ENCODE assay signal across 34 cellular contexts in the genomic region with DNA sequence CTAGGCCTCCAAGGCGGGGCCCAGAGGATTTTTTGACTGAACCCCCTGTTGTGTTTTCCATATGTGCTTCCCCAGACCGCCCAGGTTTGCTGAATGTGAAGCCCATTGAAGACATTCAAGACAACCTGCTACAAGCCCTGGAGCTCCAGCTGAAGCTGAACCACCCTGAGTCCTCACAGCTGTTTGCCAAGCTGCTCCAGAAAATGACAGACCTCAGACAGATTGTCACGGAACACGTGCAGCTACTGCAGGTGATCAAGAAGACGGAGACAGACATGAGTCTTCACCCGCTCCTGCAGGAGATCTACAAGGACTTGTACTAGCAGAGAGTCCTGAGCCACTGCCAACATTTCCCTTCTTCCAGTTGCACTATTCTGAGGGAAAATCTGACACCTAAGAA.
"Had no signal": no experiment of that assay in that cellular context is flagged by ENCODE, and none has a peak within 500 bp of the region (broad histone marks: within the 10 kb centered on the region; RNA-seq: fewer than 3 reads in every experiment).

No MANE protein-coding gene starts in this region.

- H3K27ac ChIP-seq: adrenal gland, body of pancreas, cardiac muscle cell, colonic mucosa, epithelial cell of prostate, esophagus squamous epithelium, gastroesophageal sphincter had no signal

- H3K4me3 ChIP-seq: adrenal gland, body of pancreas, cardiac muscle cell, colonic mucosa, esophagus squamous epithelium, gastroesophageal sphincter had no signal

- H3K9me3 Mint-ChIP-seq: activated CD4-positive, alpha-beta memory T cell treated with anti-CD3 and anti-CD28 coated beads for 36 hours; activated CD4-positive, alpha-beta T cell treated with anti-CD3 and anti-CD28 coated beads, Interleukin-2, amount 10 ng/mL, durations not matched to agents 24 days and 14 days; activated naive CD4-positive, alpha-beta T cell treated with anti-CD3 and anti-CD28 coated beads for 36 hours; activated naive CD4-positive, alpha-beta T cell treated with anti-CD3 and anti-CD28 coated beads, Interleukin-2, amount 50 U/mL, for 24 hours; activated naive CD8-positive, alpha-beta T cell treated with anti-CD3 and anti-CD28 coated beads for 36 hours; activated naive CD8-positive, alpha-beta T cell treated with anti-CD3 and anti-CD28 coated beads, Interleukin-2, amount 50 U/mL, for 24 hours; activated T-helper 1 cell treated with anti-CD3 and anti-CD28 coated beads, Interleukin-12 subunit alpha, Interleukin-12 subunit beta, Interleukin-2, Interleukin-4 antibody, amounts not matched to agents 30 ng/mL and 10 ng/mL and 1 ng/mL, durations not matched to agents 14 hours and 24 hours and 36 hours; activated T-helper 2 cell treated with anti-CD3 and anti-CD28 coated beads, Interferon-gamma antibody, Interleukin-2, Interleukin-4, amounts not matched to agents 10 μg/mL and 5 μg/mL and 100 μg/mL, durations not matched to agents 14 hours and 24 hours and 36 hours; T-helper 2 cell treated with Interferon-gamma antibody and Interleukin-4, amounts not matched to agents 5 μg/mL and 100 μg/mL, for 36 hours had no signal

- DNase-seq: activated CD4-positive, alpha-beta memory T cell treated with anti-CD3 and anti-CD28 coated beads for 36 hours; activated CD4-positive, alpha-beta T cell treated with anti-CD3 and anti-CD28 coated beads for 36 hours; activated CD4-positive, alpha-beta T cell treated with anti-CD3 and anti-CD28 coated beads, Interleukin-2, amount 10 ng/mL, durations not matched to agents 24 days and 14 days; activated CD4-positive, CD25-positive, alpha-beta regulatory T cell; activated CD4-positive, CD25-positive, alpha-beta regulatory T cell treated with anti-CD3 and anti-CD28 coated beads, Interleukin-2, amount 50 U/mL, for 72 hours; activated CD8-positive, alpha-beta memory T cell treated with anti-CD3 and anti-CD28 coated beads, Interleukin-2, amount 10 ng/mL, durations not matched to agents 7 days and 5 days; activated CD8-positive, alpha-beta memory T cell treated with anti-CD3 and anti-CD28 coated beads, Interleukin-2, amount 50 U/mL, for 4 hours; activated CD8-positive, alpha-beta T cell treated with anti-CD3 and anti-CD28 coated beads, Interleukin-2, amount 10 ng/mL, durations not matched to agents 7 days and 5 days; activated effector memory CD4-positive, alpha-beta T cell treated with anti-CD3 and anti-CD28 coated beads, Interleukin-2, amount 50 U/mL, for 16 hours; activated naive CD4-positive, alpha-beta T cell treated with anti-CD3 and anti-CD28 coated beads for 36 hours; activated naive CD8-positive, alpha-beta T cell treated with anti-CD3 and anti-CD28 coated beads for 36 hours; activated naive CD8-positive, alpha-beta T cell treated with anti-CD3 and anti-CD28 coated beads, Interleukin-2, amount 50 U/mL, for 24 hours; activated T-cell treated with anti-CD3 and anti-CD28 coated beads, Interleukin-2, amount 50 U/mL, for 1 hour; activated T-cell treated with anti-CD3 and anti-CD28 coated beads, Interleukin-2, amount 50 U/mL, for 48 hours; adrenal gland; amygdala; aorta; body of pancreas; central memory CD4-positive, alpha-beta T cell; cerebellar nuclear complex; colonic mucosa; effector CD8-positive, alpha-beta T cell; esophagus squamous epithelium; foreskin melanocyte; T-helper 1 cell; T-helper 17 cell; T1000 had no signal

- H3K4me1 ChIP-seq: adrenal gland, body of pancreas had no signal

- H3K4me1 Mint-ChIP-seq: activated CD4-positive, alpha-beta T cell treated with anti-CD3 and anti-CD28 coated beads, Interleukin-2, amount 10 ng/mL, durations not matched to agents 24 days and 14 days; activated CD8-positive, alpha-beta memory T cell treated with anti-CD3 and anti-CD28 coated beads, Interleukin-2, amount 10 ng/mL, durations not matched to agents 7 days and 5 days; activated naive CD4-positive, alpha-beta T cell treated with anti-CD3 and anti-CD28 coated beads, Interleukin-2, amount 50 U/mL, for 24 hours; activated naive CD8-positive, alpha-beta T cell treated with anti-CD3 and anti-CD28 coated beads for 36 hours; activated naive CD8-positive, alpha-beta T cell treated with anti-CD3 and anti-CD28 coated beads, Interleukin-2, amount 50 U/mL, for 24 hours had no signal

- H3K27me3 Mint-ChIP-seq: activated naive CD4-positive, alpha-beta T cell treated with anti-CD3 and anti-CD28 coated beads, Interleukin-2, amount 50 U/mL, for 24 hours; activated naive CD8-positive, alpha-beta T cell treated with anti-CD3 and anti-CD28 coated beads for 36 hours had no signal

- H3K27me3 ChIP-seq: adrenal gland, body of pancreas, cardiac muscle cell, colonic mucosa, esophagus squamous epithelium had no signal

- H3K36me3 Mint-ChIP-seq: activated CD4-positive, alpha-beta memory T cell treated with anti-CD3 and anti-CD28 coated beads for 36 hours; activated CD8-positive, alpha-beta memory T cell treated with anti-CD3 and anti-CD28 coated beads, Interleukin-2, amount 10 ng/mL, durations not matched to agents 7 days and 5 days; activated naive CD4-positive, alpha-beta T cell treated with anti-CD3 and anti-CD28 coated beads, Interleukin-2, amount 50 U/mL, for 24 hours; activated naive CD8-positive, alpha-beta T cell treated with anti-CD3 and anti-CD28 coated beads for 36 hours had no signal

- H3K36me3 ChIP-seq: adrenal gland, cardiac muscle cell, colonic mucosa, esophagus squamous epithelium, gastroesophageal sphincter had no signal

- H3K4me3 Mint-ChIP-seq: activated CD4-positive, alpha-beta memory T cell treated with anti-CD3 and anti-CD28 coated beads for 36 hours; activated CD4-positive, alpha-beta T cell treated with anti-CD3 and anti-CD28 coated beads for 36 hours; activated CD4-positive, alpha-beta T cell treated with anti-CD3 and anti-CD28 coated beads, Interleukin-2, amount 10 ng/mL, durations not matched to agents 24 days and 14 days; activated CD8-positive, alpha-beta memory T cell treated with anti-CD3 and anti-CD28 coated beads, Interleukin-2, amount 10 ng/mL, durations not matched to agents 7 days and 5 days; activated CD8-positive, alpha-beta T cell treated with anti-CD3 and anti-CD28 coated beads, Interleukin-2, amount 10 ng/mL, durations not matched to agents 7 days and 5 days; activated naive CD4-positive, alpha-beta T cell treated with anti-CD3 and anti-CD28 coated beads for 36 hours; activated naive CD4-positive, alpha-beta T cell treated with anti-CD3 and anti-CD28 coated beads, Interleukin-2, amount 50 U/mL, for 24 hours; activated naive CD8-positive, alpha-beta T cell treated with anti-CD3 and anti-CD28 coated beads for 36 hours; activated naive CD8-positive, alpha-beta T cell treated with anti-CD3 and anti-CD28 coated beads, Interleukin-2, amount 50 U/mL, for 24 hours; activated T-helper 1 cell treated with anti-CD3 and anti-CD28 coated beads, Interleukin-12 subunit alpha, Interleukin-12 subunit beta, Interleukin-2, Interleukin-4 antibody, amounts not matched to agents 30 ng/mL and 10 ng/mL and 1 ng/mL, durations not matched to agents 14 hours and 24 hours and 36 hours; T-helper 17 cell; T-helper 2 cell treated with Interferon-gamma antibody and Interleukin-4, amounts not matched to agents 5 μg/mL and 100 μg/mL, for 36 hours had no signal

- H3K9me3 ChIP-seq: adrenal gland, body of pancreas, colonic mucosa, esophagus squamous epithelium, gastroesophageal sphincter had no signal

- H3K27ac Mint-ChIP-seq: activated CD4-positive, alpha-beta memory T cell treated with anti-CD3 and anti-CD28 coated beads for 36 hours; activated CD4-positive, alpha-beta T cell treated with anti-CD3 and anti-CD28 coated beads for 36 hours; activated CD4-positive, alpha-beta T cell treated with anti-CD3 and anti-CD28 coated beads, Interleukin-2, amount 10 ng/mL, durations not matched to agents 24 days and 14 days; activated CD8-positive, alpha-beta memory T cell treated with anti-CD3 and anti-CD28 coated beads, Interleukin-2, amount 10 ng/mL, durations not matched to agents 7 days and 5 days; activated CD8-positive, alpha-beta T cell treated with anti-CD3 and anti-CD28 coated beads, Interleukin-2, amount 10 ng/mL, durations not matched to agents 7 days and 5 days; activated naive CD4-positive, alpha-beta T cell treated with anti-CD3 and anti-CD28 coated beads for 36 hours; activated naive CD4-positive, alpha-beta T cell treated with anti-CD3 and anti-CD28 coated beads, Interleukin-2, amount 50 U/mL, for 24 hours; activated naive CD8-positive, alpha-beta T cell treated with anti-CD3 and anti-CD28 coated beads for 36 hours; activated naive CD8-positive, alpha-beta T cell treated with anti-CD3 and anti-CD28 coated beads, Interleukin-2, amount 50 U/mL, for 24 hours; activated T-helper 1 cell treated with anti-CD3 and anti-CD28 coated beads, Interleukin-12 subunit alpha, Interleukin-12 subunit beta, Interleukin-2, Interleukin-4 antibody, amounts not matched to agents 30 ng/mL and 10 ng/mL and 1 ng/mL, durations not matched to agents 14 hours and 24 hours and 36 hours; activated T-helper 2 cell treated with anti-CD3 and anti-CD28 coated beads, Interferon-gamma antibody, Interleukin-2, Interleukin-4, amounts not matched to agents 10 μg/mL and 5 μg/mL and 100 μg/mL, durations not matched to agents 14 hours and 24 hours and 36 hours; T-helper 17 cell; T-helper 2 cell treated with Interferon-gamma antibody and Interleukin-4, amounts not matched to agents 5 μg/mL and 100 μg/mL, for 36 hours had no signal

- ATAC-seq: activated CD4-positive, alpha-beta T cell treated with anti-CD3 and anti-CD28 coated beads for 36 hours; activated CD8-positive, alpha-beta memory T cell treated with anti-CD3 and anti-CD28 coated beads, Interleukin-2, amount 10 ng/mL, durations not matched to agents 7 days and 5 days; activated CD8-positive, alpha-beta T cell treated with anti-CD3 and anti-CD28 coated beads, Interleukin-2, amount 10 ng/mL, durations not matched to agents 7 days and 5 days; activated naive CD8-positive, alpha-beta T cell treated with anti-CD3 and anti-CD28 coated beads, Interleukin-2, amount 50 U/mL, for 24 hours; body of pancreas; gastroesophageal sphincter; T-helper 17 cell had no signal
